Comparison of ENCODE assay signal across 19 cellular contexts in genomic region chr14:92473947-92474535, GRCh38. TPM values are rescaled to one million over a fixed set of nuclear protein-coding genes. Genes with fewer than 3 reads are reported as not detected.
DNase-seq lines count a peak whose midpoint lies in the region; ATAC-seq, FAIRE-seq and TF ChIP-seq lines count a peak whose summit lies in the region.
"Had no signal": no experiment of that assay in that cellular context is flagged by ENCODE, and none has a peak within 500 bp of the region (broad histone marks: within the 10 kb centered on the region; RNA-seq: fewer than 3 reads in every experiment).

No MANE protein-coding gene starts in this region.

- H3K27ac Mint-ChIP-seq in HFFc6 = peak overlapping the region; percentile 84
- H3K27ac Mint-ChIP-seq: activated CD4-positive, alpha-beta memory T cell treated with anti-CD3 and anti-CD28 coated beads for 36 hours; stimulated activated memory B cell treated with anti-CD40 and anti-IgM and Interleukin-4, amounts not matched to agents 10 μg/mL and 1 μg/mL and 100 μg/mL, for 72 hours had no signal

- TF ChIP-seq EP300 in stomach (IDR thresholded peaks at IDR 0.05) = no peak

- no peak for TF ChIP-seq CTCF in HFFc6 (IDR thresholded peaks at IDR 0.05)
- no peak for TF ChIP-seq CTCF in kidney (IDR thresholded peaks at IDR 0.05; ENCODE audit: borderline replicate concordance, extremely low read depth, insufficient read depth)
- no peak for TF ChIP-seq CTCF in stomach (IDR thresholded peaks at IDR 0.05)
- TF ChIP-seq CTCF in D721Med (IDR thresholded peaks at IDR 0.05; ENCODE audit: insufficient read depth, missing control alignments) = no peak

- no peak for ATAC-seq in GM19324 (IDR thresholded peaks at IDR 0.05; ENCODE audit: low FRiP score, unreplicated experiment)
- ATAC-seq: stimulated activated memory B cell treated with anti-CD40 and anti-IgM and Interleukin-4, amounts not matched to agents 10 μg/mL and 1 μg/mL and 100 μg/mL, for 72 hours had no signal

- H3K4me3 ChIP-seq in kidney (ENCODE audit: low read length in 2 of 2) (no peak overlapping the region), stomach (no peak overlapping the region)
- H3K4me3 ChIP-seq: skin epidermis had no signal

- H3K4me3 Mint-ChIP-seq in HFFc6 = peak overlapping the region; percentile 76
- H3K4me3 Mint-ChIP-seq: activated CD4-positive, alpha-beta memory T cell treated with anti-CD3 and anti-CD28 coated beads for 36 hours; stimulated activated memory B cell treated with anti-CD40 and anti-IgM and Interleukin-4, amounts not matched to agents 10 μg/mL and 1 μg/mL and 100 μg/mL, for 72 hours had no signal

- peaks cover 5% of the 10 kb centered on the region for H3K9me3 Mint-ChIP-seq in HFFc6

- TF ChIP-seq POLR2A in stomach (IDR thresholded peaks at IDR 0.05) = no peak

- peaks cover 49% of the 10 kb centered on the region for H3K4me1 Mint-ChIP-seq in HFFc6 (ENCODE audit: low read depth)

- no peak for FAIRE-seq in kidney (lab: Jason Lieb, UNC)
- no peak for FAIRE-seq in D721Med (lab: Jason Lieb, UNC)
- FAIRE-seq: endothelial cell of umbilical vein, GM19239 had no signal

- no peaks in the 10 kb centered on the region for H3K36me3 Mint-ChIP-seq in HFFc6 (ENCODE audit: low read depth)
- H3K36me3 Mint-ChIP-seq: activated CD4-positive, alpha-beta memory T cell treated with anti-CD3 and anti-CD28 coated beads for 36 hours had no signal

- 77 to 92% (median 90%) methylated on average over 4 of the region's 4 CpGs for WGBS in stomach, 5 donors

- H3K4me1 ChIP-seq in kidney (ENCODE audit: control insufficient read depth in 1 of 2, insufficient read depth in 1 of 2, low read depth in 1 of 2, low read length in 2 of 2) = no peaks in the 10 kb centered on the region
- H3K4me1 ChIP-seq in stomach = no peaks in the 10 kb centered on the region

- H3K27me3 Mint-ChIP-seq in HFFc6 (ENCODE audit: insufficient read depth) = no peaks in the 10 kb centered on the region; the same call in 1 of the 2 replicates

- no peaks in the 10 kb centered on the region for H3K36me3 ChIP-seq in kidney (ENCODE audit: control insufficient read depth in 1 of 2, insufficient read depth in 2 of 2, low read length in 2 of 2)
- H3K36me3 ChIP-seq in stomach = no peaks in the 10 kb centered on the region

- intact Hi-C loops in kidney (cut with DNase I) = no loop called here
- intact Hi-C loops in stomach (cut with DNase I; ENCODE audit: low total_unique reads) = no loop called here

- H3K27ac ChIP-seq in kidney (ENCODE audit: low read depth in 2 of 2, low read length in 2 of 2) (no peak overlapping the region), stomach (peak overlapping the region in 1 of 5 donors; percentile 49)

- no peak overlapping the region for H3K9ac ChIP-seq in kidney (ENCODE audit: low read length in 2 of 2)

- H3K9me3 ChIP-seq in kidney (ENCODE audit: control insufficient read depth in 1 of 2, low read length in 2 of 2) (no peaks in the 10 kb centered on the region), stomach (no peaks in the 10 kb centered on the region)

- H3K27me3 ChIP-seq in stomach = no peaks in the 10 kb centered on the region

- no peak for DNase-seq in HFFc6
- peak; percentile 29 for DNase-seq in amniotic epithelial cell (ENCODE audit: low read depth)
- DNase-seq in kidney = peak; percentile 61
- peak; percentile 21 for DNase-seq in stomach
- DNase-seq in NOMO-1 treated with dmso at 0.1 percent for 144 hours (lab: John Stamatoyannopoulos, UW; ENCODE audit: unreplicated experiment) = no peak
- DNase-seq in D721Med (ENCODE audit: insufficient read length, low spot score) = no peak
- no peak for DNase-seq in KG1 (lab: John Stamatoyannopoulos, UW)
- DNase-seq: activated CD4-positive, alpha-beta memory T cell treated with anti-CD3 and anti-CD28 coated beads for 36 hours; amygdala; C1 segment of cervical spinal cord; DMS79; NCI-H2029; NCI-H510A treated with DMSO at 0.1 percent for 48 hours; occipital lobe had no signal

RNA-seq across cellular contexts. Expression of gene RIN3, which starts 39.5 kb away (rescaled TPM):
- 10 to 100 TPM; 19.7 to 26.0 (median 24.6) TPM for total RNA-seq in HFFc6 (2021; fragmentation: NEBNext Ultra II Directional; extraction: Animal tissue kit (Norgen Biotek cat#: 25700))
- total RNA-seq in kidney (30.4 TPM), stomach (10 to 100 TPM in 3 of 5 donors, 1 to 10 TPM in 2; 6.2 to 47.8 (median 11.6) TPM)
- polyA plus RNA-seq in kidney (ENCODE audit: insufficient read depth, low read depth, low replicate concordance) (7.1 TPM), stomach (1 to 10 TPM; 5.0 to 6.2 (median 6.0) TPM)

Comparison
In these comparisons a context has a peak if more than half of its experiments do, and no peak if none do; other contexts are left out.
1. DNase-seq: peak in amniotic epithelial cell (single experiment), kidney (single experiment) and stomach (single experiment); none in HFFc6 (single experiment), NOMO-1 treated with dmso at 0.1 percent for 144 hours (single experiment), D721Med (single experiment) and KG1 (single experiment).